Comparison of ENCODE assay signal across 8 cellular contexts in genomic region chr1:42846257-42847110, GRCh38. TPM values are rescaled to one million over a fixed set of nuclear protein-coding genes. Genes with fewer than 3 reads are reported as not detected.
DNase-seq lines count a peak whose midpoint lies in the region; ATAC-seq and TF ChIP-seq lines count a peak whose summit lies in the region.

ZNF691 (plus strand) TSS chr1:42846613; CDS start chr1:42849659, 3,046 bp downstream.

- WGBS in heart left ventricle, 4 donors = 0 to 2% (median 1%) methylated on average over 39 to 50 of the region's 50 CpGs
- 0 to 1% methylated on average over 22 to 50 of the region's 50 CpGs for WGBS in upper lobe of left lung, 2 donors

- intact Hi-C loops in heart left ventricle (cut with DNase I) = loop anchor here in 3 of 10 donors (1.0 to 5.0 kb wide), 3 partner anchors 29 to 79 kb away; partner anchors contain the start of genes ERMAP (in 2 of the 3), SVBP (in 2 of the 3), C1orf50 (in 1 of the 3) and P3H1 (in 1 of the 3)

- H3K27ac ChIP-seq in heart left ventricle = peak within 1 kb of the TSS; percentile 85 to 96 (median 89)
- peak within 1 kb of the TSS; percentile 63 to 95 (median 86) for H3K27ac ChIP-seq in upper lobe of left lung

- peak within 1 kb of the TSS; percentile 94 for H3K9ac ChIP-seq in adipocyte (ENCODE audit: low read length)

- TF ChIP-seq CTCF in GM12874 (IDR thresholded peaks at IDR 0.05; ENCODE audit: insufficient read depth, low read depth, low read length) (peak; percentile 36; the same call in 1 of the 2 replicates), heart left ventricle (IDR thresholded peaks at IDR 0.05) (peak; percentile 25 to 77 (median 43)), upper lobe of left lung (IDR thresholded peaks at IDR 0.05) (peak in 5 of 6 experiments; percentile 25 to 58 (median 45))

- no peak for TF ChIP-seq EP300 in upper lobe of left lung (IDR thresholded peaks at IDR 0.05)

- ATAC-seq in HG02759 (IDR thresholded peaks at IDR 0.05; ENCODE audit: unreplicated experiment) (peak; percentile 90), heart left ventricle (peak; percentile 98 to 99 (median 98)), upper lobe of left lung (ENCODE audit: low FRiP score in 2 of 2) (peak; percentile 98 to 99)

- H3K9me3 ChIP-seq in adipocyte (ENCODE audit: control insufficient read depth, low read length) (peaks cover 7% of the 10 kb centered on the region), heart left ventricle (peaks cover 0 to 7% (median 0%) of the 10 kb centered on the region in 12 donors), upper lobe of left lung (no peaks in the 10 kb centered on the region)

- peak within 1 kb of the TSS; percentile 89 for H3K4me3 ChIP-seq in adipocyte (ENCODE audit: low read length)
- H3K4me3 ChIP-seq in heart left ventricle = peak within 1 kb of the TSS; percentile 69 to 99 (median 90)
- peak within 1 kb of the TSS; percentile 76 to 97 (median 93) for H3K4me3 ChIP-seq in upper lobe of left lung

- H3K4me1 ChIP-seq in adipocyte (ENCODE audit: control insufficient read depth, insufficient read depth, low read length) (peaks cover 28% of the 10 kb centered on the region), heart left ventricle (peaks cover 0 to 28% (median 16%) of the 10 kb centered on the region in 12 donors), upper lobe of left lung (peaks cover 13 to 24% (median 16%) of the 10 kb centered on the region in 4 donors)

- TF ChIP-seq POLR2A in heart left ventricle (IDR thresholded peaks at IDR 0.05) = peak in 1 of 2 donors; percentile 75
- TF ChIP-seq POLR2A in upper lobe of left lung (IDR thresholded peaks at IDR 0.05) = peak in 3 of 4 donors; percentile 22 to 86 (median 25)

- DNase-seq in NCI-H128 (lab: John Stamatoyannopoulos, UW; ENCODE audit: unreplicated experiment) (peak; percentile 95), SW480 (ENCODE audit: low spot score) (peak; percentile 96), adipocyte (ENCODE audit: low read depth) (peak; percentile 99), heart left ventricle (peak; percentile 93 to 97 (median 96)), pons (ENCODE audit: low spot score) (peak; percentile 99), upper lobe of left lung (peak; percentile 92 to 96)

- H3K36me3 ChIP-seq in adipocyte (ENCODE audit: control insufficient read depth, insufficient read depth, low read length, severe bottlenecking) (peaks cover 38% of the 10 kb centered on the region), heart left ventricle (peaks cover 0 to 34% (median 17%) of the 10 kb centered on the region in 9 donors), upper lobe of left lung (peaks cover 5 to 25% (median 13%) of the 10 kb centered on the region in 4 donors)

- H3K27me3 ChIP-seq in adipocyte (replicated peaks; ENCODE audit: control insufficient read depth, insufficient read depth, low read length) = no peaks in the 10 kb centered on the region
- H3K27me3 ChIP-seq in heart left ventricle = no peaks in the 10 kb centered on the region
- H3K27me3 ChIP-seq in upper lobe of left lung = no peaks in the 10 kb centered on the region

RNA-seq across cellular contexts. Expression of gene ZNF691, which starts in this region (rescaled TPM):
- total RNA-seq in heart left ventricle = 10 to 100 TPM in 2 of 9 donors, 1 to 10 TPM in 7; 4.9 to 11.6 (median 8.4) TPM
- 1 to 10 TPM; 6.2 to 8.0 TPM for polyA plus RNA-seq in heart left ventricle
- total RNA-seq in upper lobe of left lung = 10 to 100 TPM in 2 of 6 donors, 1 to 10 TPM in 4; 7.0 to 17.8 (median 9.4) TPM

Comparison
In these comparisons a context has a peak if more than half of its experiments do, and no peak if none do; other contexts are left out.
1. Peak in every context shown above with its lines: DNase-seq, ATAC-seq, H3K4me3 ChIP-seq and H3K27ac ChIP-seq.